In genomic region chr17:11515901-11516300, GRCh38 we compare ENCODE assay signal across 11 cellular contexts.
"Had no signal": no experiment of that assay in that cellular context is flagged by ENCODE, and none has a peak within 500 bp of the region (broad histone marks: within the 10 kb centered on the region; RNA-seq: fewer than 3 reads in every experiment).

No MANE protein-coding gene starts in this region.

- H3K36me3 ChIP-seq: HAP-1 had no signal

- H3K4me2 ChIP-seq: GM23338, KMS-11 had no signal

- ATAC-seq: GM23338, HCT116, HepG2 had no signal

- H3K4me1 Mint-ChIP-seq: GM23338, IgD-negative memory B cell had no signal

- H3K4me3 Mint-ChIP-seq: GM23338, HFFc6, IgD-negative memory B cell had no signal

- H3K27ac ChIP-seq: HL-60, KMS-11 had no signal

- H3K27me3 Mint-ChIP-seq: IgD-negative memory B cell had no signal

- H3K27ac Mint-ChIP-seq: GM23338, HFFc6, IgD-negative memory B cell had no signal

- H3K4me3 ChIP-seq: GM23338, HAP-1 had no signal

- H3K36me3 Mint-ChIP-seq: IgD-negative memory B cell had no signal

- H3K9ac ChIP-seq: KMS-11 had no signal

- FAIRE-seq: H1, H54, HepG2 had no signal

- DNase-seq: HFFc6, KBM-7 had no signal

- H2AFZ ChIP-seq: GM23338 had no signal

- H3K4me1 ChIP-seq: HAP-1 had no signal
